In genomic region chr16:18784917-18785623, GRCh38 we compare ENCODE assay signal across 1 cellular context.
TF ChIP-seq lines count a peak whose summit lies in the region.

No MANE protein-coding gene starts in this region.

TF ChIP-seq in HepG2, 621 proteins besides CTCF, POLR2A, EP300 and RAD21:
- TF ChIP-seq POLR2G (IDR thresholded peaks at IDR 0.05; ENCODE audit: low read depth, low read length) = peak; percentile 10
- TF ChIP-seq RBM22 (optimal IDR thresholded peaks at IDR 0.05; ENCODE audit: low read length) = peak; percentile 92
- TF ChIP-seq ZBTB46 (CRISPR knock-in tag; IDR thresholded peaks at IDR 0.05; ENCODE audit: borderline replicate concordance) = 0 out of 2 replicates have a peak, but pooled peaks have one; percentile 5
- no peak for TF ChIP-seq ZNF839 (CRISPR knock-in tag; IDR thresholded peaks at IDR 0.05; ENCODE audit: borderline replicate concordance)
- TF ChIP-seq RBFOX2 (IDR thresholded peaks at IDR 0.05; ENCODE audit: low read depth, low read length) = peak; percentile 63
